In genomic region chr10:129744134-129744895, GRCh38 we compare ENCODE assay signal across 27 cellular contexts.
DNase-seq lines count a peak whose midpoint lies in the region; ATAC-seq and TF ChIP-seq lines count a peak whose summit lies in the region.
"Had no signal": no experiment of that assay in that cellular context is flagged by ENCODE, and none has a peak within 500 bp of the region (broad histone marks: within the 10 kb centered on the region; RNA-seq: fewer than 3 reads in every experiment).

No MANE protein-coding gene starts in this region.

- H3K27me3 Mint-ChIP-seq in chondrocyte (ENCODE audit: low read depth), result no peaks in the 10 kb centered on the region
- H3K27me3 Mint-ChIP-seq: T-cell had no signal

- H3K4me1 ChIP-seq in testis, result no peaks in the 10 kb centered on the region
- H3K4me1 ChIP-seq: adrenal gland, SJCRH30 had no signal

- intact Hi-C loops in testis (cut with DNase I; ENCODE audit: low total_unique reads), result no loop called here

- H3K27ac Mint-ChIP-seq in chondrocyte (ENCODE audit: unreplicated experiment), result no peak overlapping the region
- H3K27ac Mint-ChIP-seq: T-cell had no signal

- no peak for TF ChIP-seq POLR2A in testis (IDR thresholded peaks at IDR 0.05)

- no peak overlapping the region for H3K4me3 Mint-ChIP-seq in chondrocyte (ENCODE audit: unreplicated experiment)
- H3K4me3 Mint-ChIP-seq: T-cell had no signal

- H3K4me1 Mint-ChIP-seq in chondrocyte (ENCODE audit: low read depth), result no peaks in the 10 kb centered on the region
- H3K4me1 Mint-ChIP-seq: T-cell had no signal

- TF ChIP-seq CTCF in chondrocyte (IDR thresholded peaks at IDR 0.05) (no peak), testis (IDR thresholded peaks at IDR 0.05) (no peak)

- DNase-seq in activated effector memory CD4-positive, alpha-beta T cell treated with anti-CD3 and anti-CD28 coated beads, Interleukin-2, amount 50 U/mL, for 16 hours, result peak; percentile 58
- no peak for DNase-seq in activated effector memory CD4-positive, alpha-beta T cell treated with Interleukin-2 at 50 U/mL for 16 hours
- peak; percentile 89 for DNase-seq in chondrocyte (ENCODE audit: low spot score)
- DNase-seq in mesenteric fat pad (ENCODE audit: low spot score), result peak; percentile 65
- peak; percentile 2 for DNase-seq in testis
- no peak for DNase-seq in activated gamma-delta T cell treated with Interleukin-2 at 50 U/mL for 16 hours
- DNase-seq: ACHN; activated CD4-positive, alpha-beta T cell treated with anti-CD3 and anti-CD28 coated beads for 1 hour; activated gamma-delta T cell; brain microvascular endothelial cell; COR-L47; DMS79 treated with DMSO at 0.1 percent for 48 hours; effector memory CD4-positive, alpha-beta T cell; GOT3; hypothalamus; NCI-H146; NCI-H524; SJCRH30; stimulated activated CD4-positive, alpha-beta T cell treated with anti-CD3 and anti-CD28 coated beads, Interleukin-2, amount 100 ng/mL, for 24 hours had no signal

- peaks cover 15% of the 10 kb centered on the region for H3K9me3 Mint-ChIP-seq in chondrocyte (ENCODE audit: low read depth)

- H3K36me3 Mint-ChIP-seq in chondrocyte (ENCODE audit: low read depth), result peaks cover 11% of the 10 kb centered on the region

- ATAC-seq in HG02840 (IDR thresholded peaks at IDR 0.05; ENCODE audit: low FRiP score, unreplicated experiment) (no peak), HG02885 (IDR thresholded peaks at IDR 0.05; ENCODE audit: poor library complexity, unreplicated experiment) (no peak)
- ATAC-seq: esophagus mucosa, T-cell had no signal

- H3K4me3 ChIP-seq in testis, result no peak overlapping the region
- H3K4me3 ChIP-seq: adrenal gland; BLaER1 treated with 17β-estradiol and CSF1 and Interleukin-3, amounts not matched to agents 10 nM and 100 nM; SJCRH30; skin epidermis had no signal

- no peak overlapping the region for H3K27ac ChIP-seq in testis
- H3K27ac ChIP-seq: adrenal gland; BLaER1 treated with 17β-estradiol and CSF1 and Interleukin-3, amounts not matched to agents 10 nM and 100 nM; brain microvascular endothelial cell; neutrophil; SJCRH30; skin epidermis had no signal

- H3K27me3 ChIP-seq in testis, result no peaks in the 10 kb centered on the region
- H3K27me3 ChIP-seq: adrenal gland; BLaER1 treated with 17β-estradiol and CSF1 and Interleukin-3, amounts not matched to agents 10 nM and 100 nM; brain microvascular endothelial cell; neutrophil; SJCRH30 had no signal

- no peaks in the 10 kb centered on the region for H3K36me3 ChIP-seq in testis (ENCODE audit: low read depth, missing control alignments)
- H3K36me3 ChIP-seq: adrenal gland, brain microvascular endothelial cell, neutrophil, SJCRH30 had no signal

- no peaks in the 10 kb centered on the region for H3K9me3 ChIP-seq in testis
- H3K9me3 ChIP-seq: neutrophil, SJCRH30 had no signal

- 97 to 98% methylated on average over 7 to 17 of the region's 17 CpGs for WGBS in testis, 2 donors

Comparison
In these comparisons a context has a peak if more than half of its experiments do, and no peak if none do; other contexts are left out.
1. DNase-seq: peak in activated effector memory CD4-positive, alpha-beta T cell treated with anti-CD3 and anti-CD28 coated beads, Interleukin-2, amount 50 U/mL, for 16 hours (single experiment), chondrocyte (single experiment), mesenteric fat pad (single experiment) and testis (single experiment); none in activated effector memory CD4-positive, alpha-beta T cell treated with Interleukin-2 at 50 U/mL for 16 hours (single experiment) and activated gamma-delta T cell treated with Interleukin-2 at 50 U/mL for 16 hours (single experiment).